11 cellular contexts compared by ENCODE assay signal in the genomic region with DNA sequence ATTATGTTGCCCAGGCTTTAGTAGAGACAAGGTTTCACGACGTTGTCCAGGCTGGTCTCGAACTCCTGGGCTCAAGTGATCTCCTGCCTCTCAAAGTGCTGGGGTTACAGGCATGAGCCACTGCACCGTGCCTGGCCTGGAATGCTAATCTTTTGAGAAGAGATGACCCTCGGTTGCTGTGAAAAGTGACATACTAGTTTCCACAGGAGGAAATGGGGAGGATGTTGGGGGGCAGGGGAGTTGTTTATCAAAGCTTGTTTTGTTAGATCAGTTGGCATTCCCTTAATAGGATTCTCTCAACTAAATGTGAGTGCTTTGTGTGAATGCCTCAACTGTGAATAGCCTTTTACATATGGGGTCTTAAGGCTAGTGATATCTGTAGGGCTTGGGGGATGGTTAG. TPM values are rescaled to one million over a fixed set of nuclear protein-coding genes. Genes with fewer than 3 reads are reported as not detected.
A peak's percentile ranks its signal among the peaks of the same experiment; 100 is the strongest.
DNase-seq lines count a peak whose midpoint lies in the region; ATAC-seq and TF ChIP-seq lines count a peak whose summit lies in the region.
"Had no signal": no experiment of that assay in that cellular context is flagged by ENCODE, and none has a peak within 500 bp of the region (broad histone marks: within the 10 kb centered on the region; RNA-seq: fewer than 3 reads in every experiment).

No MANE protein-coding gene starts in this region.

- H3K27me3 Mint-ChIP-seq in natural killer cell treated with Interleukin-12 subunit alpha and Interleukin-12 subunit beta and Interleukin-15 and Interleukin-18, amount 100 ng/mL, for 72 hours: no peaks in the 10 kb centered on the region
- H3K27me3 Mint-ChIP-seq in natural killer cell (ENCODE audit: low read depth in 2 of 2): no peaks in the 10 kb centered on the region

- no peaks in the 10 kb centered on the region for H3K27me3 ChIP-seq in esophagus (ENCODE audit: control insufficient read depth in 1 of 2, insufficient read depth in 2 of 2, low read length in 2 of 2)
- H3K27me3 ChIP-seq in vagina: no peaks in the 10 kb centered on the region
- no peaks in the 10 kb centered on the region for H3K27me3 ChIP-seq in GM23248 (replicated peaks; ENCODE audit: insufficient read depth)
- H3K27me3 ChIP-seq in SJCRH30: no peaks in the 10 kb centered on the region
- H3K27me3 ChIP-seq: upper lobe of left lung had no signal

- TF ChIP-seq CTCF in natural killer cell (IDR thresholded peaks at IDR 0.05): no peak
- no peak for TF ChIP-seq CTCF in RWPE1 (conservative IDR thresholded peaks at IDR 0.05; ENCODE audit: low read depth)
- TF ChIP-seq CTCF in vagina (IDR thresholded peaks at IDR 0.05): no peak

- H3K36me3 ChIP-seq in esophagus (ENCODE audit: control insufficient read depth in 2 of 2, insufficient read depth in 2 of 2, low read length in 1 of 2) (peaks cover 6 to 7% of the 10 kb centered on the region in 2 donors), vagina (peaks cover 0 to 18% of the 10 kb centered on the region in 2 donors), GM23248 (ENCODE audit: low read depth) (0 out of 2 replicates have a peak, but pooled peaks cover 19% of the 10 kb centered on the region), SJCRH30 (peaks cover 62% of the 10 kb centered on the region)

- no peak overlapping the region for H3K4me3 ChIP-seq in esophagus (ENCODE audit: low read depth in 1 of 2, low read length in 2 of 2)
- no peak overlapping the region for H3K4me3 ChIP-seq in vagina
- H3K4me3 ChIP-seq in GM23248: no peak overlapping the region
- H3K4me3 ChIP-seq in SJCRH30: no peak overlapping the region
- H3K4me3 ChIP-seq: upper lobe of left lung had no signal

- H3K79me2 ChIP-seq in GM23248 (ENCODE audit: insufficient read depth): peaks cover 45% of the 10 kb centered on the region

- intact Hi-C loops in natural killer cell (cut with micrococcal nuclease) (no loop called here), vagina (cut with DNase I) (no loop called here)

- in situ Hi-C loops in GM23248 (cut with MboI): no loop called here

- TF ChIP-seq POLR2A in vagina (IDR thresholded peaks at IDR 0.05): no peak

- H3K9me3 Mint-ChIP-seq in natural killer cell treated with Interleukin-12 subunit alpha and Interleukin-12 subunit beta and Interleukin-15 and Interleukin-18, amount 100 ng/mL, for 72 hours: no peaks in the 10 kb centered on the region
- no peaks in the 10 kb centered on the region for H3K9me3 Mint-ChIP-seq in natural killer cell

- H3K27ac ChIP-seq in RWPE1 (peak overlapping the region; percentile 52), esophagus (ENCODE audit: low read depth in 2 of 2, low read length in 1 of 2) (peak overlapping the region; percentile 12 to 68), vagina (peak overlapping the region; percentile 6), GM23248 (no peak overlapping the region), SJCRH30 (no peak overlapping the region)

- H3K4me1 ChIP-seq in esophagus (ENCODE audit: control insufficient read depth in 2 of 2, insufficient read depth in 2 of 2, low read length in 1 of 2) (peaks cover 9 to 23% of the 10 kb centered on the region in 2 donors), vagina (peaks cover 56% of the 10 kb centered on the region), GM23248 (ENCODE audit: insufficient read depth) (peaks cover 31% of the 10 kb centered on the region), SJCRH30 (no peaks in the 10 kb centered on the region)

- H3K4me1 Mint-ChIP-seq in natural killer cell treated with Interleukin-12 subunit alpha and Interleukin-12 subunit beta and Interleukin-15 and Interleukin-18, amount 100 ng/mL, for 72 hours (ENCODE audit: low read depth in 2 of 2): peaks cover 30 to 33% of the 10 kb centered on the region in 2 donors
- H3K4me1 Mint-ChIP-seq in natural killer cell: peaks cover 25 to 34% of the 10 kb centered on the region in 2 donors

- no peak overlapping the region for H2AFZ ChIP-seq in GM23248

- H3K9me2 ChIP-seq in GM23248 (ENCODE audit: insufficient read depth): no peaks in the 10 kb centered on the region

- 53 to 65% methylated on average over 5 of the region's 5 CpGs for WGBS in esophagus, 2 donors
- 81 to 85% methylated on average over 5 of the region's 5 CpGs for WGBS in GM23248 (ENCODE audit: low coverage in 1 of 2, low lambda C conversion rate in 2 of 2, missing lambda C conversion rate in 2 of 2), 2 experiments

- H3F3A ChIP-seq in GM23248 (ENCODE audit: insufficient read depth): peaks cover 32% of the 10 kb centered on the region

- peak overlapping the region; percentile 72 to 78 for H3K27ac Mint-ChIP-seq in natural killer cell treated with Interleukin-12 subunit alpha and Interleukin-12 subunit beta and Interleukin-15 and Interleukin-18, amount 100 ng/mL, for 72 hours
- no peak overlapping the region for H3K27ac Mint-ChIP-seq in natural killer cell

- H3K9me3 ChIP-seq in esophagus (ENCODE audit: control insufficient read depth in 2 of 2, insufficient read depth in 1 of 2, low read depth in 1 of 2, low read length in 1 of 2): no peaks in the 10 kb centered on the region
- no peaks in the 10 kb centered on the region for H3K9me3 ChIP-seq in vagina
- no peaks in the 10 kb centered on the region for H3K9me3 ChIP-seq in GM23248 (ENCODE audit: low read depth)
- H3K9me3 ChIP-seq in SJCRH30 (replicated peaks): no peaks in the 10 kb centered on the region
- H3K9me3 ChIP-seq: upper lobe of left lung had no signal

- H3K4me2 ChIP-seq in GM23248 (ENCODE audit: unreplicated experiment): no peak overlapping the region

- peaks cover 16% of the 10 kb centered on the region for H3K36me3 Mint-ChIP-seq in natural killer cell treated with Interleukin-12 subunit alpha and Interleukin-12 subunit beta and Interleukin-15 and Interleukin-18, amount 100 ng/mL, for 72 hours
- H3K36me3 Mint-ChIP-seq in natural killer cell: no peaks in the 10 kb centered on the region

- H3K9ac ChIP-seq in GM23248: no peak overlapping the region

- DNase-seq in natural killer cell treated with Interleukin-12 subunit alpha and Interleukin-12 subunit beta and Interleukin-15 and Interleukin-18, amount 100 ng/mL, for 72 hours (ENCODE audit: low spot score): no peak
- DNase-seq in natural killer cell (no peak), RWPE1 (ENCODE audit: low spot score) (no peak), vagina (ENCODE audit: extremely low spot score in 2 of 2) (no peak), D341Med (ENCODE audit: low spot score) (no peak), GM23248 (no peak), SJCRH30 (no peak)
- DNase-seq: activated CD4-positive, CD25-positive, alpha-beta regulatory T cell; NCI-H524 treated with DMSO at 0.1 percent for 48 hours; upper lobe of left lung had no signal

- H4K20me1 ChIP-seq in GM23248 (ENCODE audit: insufficient read depth): no peaks in the 10 kb centered on the region

- POLR2A ChIA-PET in RWPE1 (lab: Yijun Ruan, JAX; ENCODE audit: low non-redundant PET): interaction anchor here (1.3 kb wide), 1 partner anchor 17 kb away, joined by 4 read pairs; no protein-coding TSS in a partner anchor

- CTCF ChIA-PET in RWPE1 (lab: Yijun Ruan, JAX): interaction anchor here (0.6 to 1.2 kb wide), 2 partner anchors 15 to 1103 kb away, joined by 3 read pairs; no protein-coding TSS in a partner anchor

- peak overlapping the region; percentile 80 for H3K4me3 Mint-ChIP-seq in natural killer cell treated with Interleukin-12 subunit alpha and Interleukin-12 subunit beta and Interleukin-15 and Interleukin-18, amount 100 ng/mL, for 72 hours
- no peak overlapping the region for H3K4me3 Mint-ChIP-seq in natural killer cell

- ATAC-seq in natural killer cell treated with Interleukin-12 subunit alpha and Interleukin-12 subunit beta and Interleukin-15 and Interleukin-18, amount 100 ng/mL, for 72 hours: no peak
- ATAC-seq in natural killer cell: no peak

RNA-seq across cellular contexts. Expression of gene MATR3, which starts 16.4 kb away (rescaled TPM):
- total RNA-seq in natural killer cell treated with Interleukin-12 subunit alpha and Interleukin-12 subunit beta and Interleukin-15 and Interleukin-18, amount 100 ng/mL, for 72 hours: 100 to 1,000 TPM; 206 to 229 TPM
- 100 to 1,000 TPM; 290 to 324 (median 297) TPM for total RNA-seq in natural killer cell
- polyA plus RNA-seq in esophagus: 10 to 100 TPM; 54.3 to 77.2 TPM
- 126 TPM for total RNA-seq in vagina
- 198 and 217 TPM in 2 replicates for total RNA-seq in GM23248 (2014; rRNA removed; shearing (Covaris generic))
- polyA plus RNA-seq in GM23248 (2016; fragmentation: Nextera tagmentation; extraction: Ambion mirVana): 209 and 215 TPM in 2 replicates
- total RNA-seq in SJCRH30 (2014; rRNA removed; shearing (Covaris generic)): 588 and 629 TPM in 2 replicates

Comparison
In these comparisons a context has a peak if more than half of its experiments do, and no peak if none do; other contexts are left out.
1. H3K27ac Mint-ChIP-seq: peak in natural killer cell treated with Interleukin-12 subunit alpha and Interleukin-12 subunit beta and Interleukin-15 and Interleukin-18, amount 100 ng/mL, for 72 hours (2 of 2); none in natural killer cell (0 of 2).
2. H3K27ac ChIP-seq: peak in RWPE1 (single experiment), esophagus (2 of 2) and vagina (single experiment); none in GM23248 (single experiment) and SJCRH30 (single experiment).